In the genomic region with DNA sequence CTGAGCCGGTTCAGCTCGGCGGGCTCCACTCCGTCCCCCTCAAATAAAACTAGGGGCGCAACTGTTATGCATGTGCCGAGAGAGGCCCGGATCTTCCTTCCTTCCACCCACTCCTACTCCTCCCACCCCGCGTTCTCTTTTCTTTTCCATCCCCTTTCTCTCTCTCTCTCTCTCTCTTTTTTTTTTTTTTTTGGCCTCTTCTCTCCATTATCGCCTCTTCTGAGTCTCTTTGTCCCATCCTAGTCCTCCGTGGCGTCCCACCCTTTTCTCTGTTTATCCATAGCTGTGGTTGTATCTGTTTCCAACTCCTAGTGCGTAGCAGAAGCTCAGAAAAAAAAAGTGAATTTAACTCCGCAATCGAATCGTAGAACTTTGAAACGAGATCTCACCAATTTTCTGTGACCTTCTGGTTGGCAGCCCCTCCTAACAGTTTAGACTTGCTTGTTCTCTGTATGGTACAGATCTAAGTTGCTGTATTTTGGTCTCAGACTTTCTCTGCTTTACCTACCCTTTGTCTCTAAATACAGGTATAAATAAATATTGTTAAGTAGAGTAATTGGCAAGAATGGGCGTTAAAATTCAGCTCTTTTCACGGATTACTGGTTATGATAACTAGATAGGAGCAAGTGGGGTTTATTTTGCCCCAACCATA, we compare ENCODE assay signal across 10 cellular contexts. TPM values are rescaled to one million over a fixed set of nuclear protein-coding genes. Genes with fewer than 3 reads are reported as not detected.
DNase-seq lines count a peak whose midpoint lies in the region.
"Had no signal": no experiment of that assay in that cellular context is flagged by ENCODE, and none has a peak within 500 bp of the region (broad histone marks: within the 10 kb centered on the region; RNA-seq: fewer than 3 reads in every experiment).

No MANE protein-coding gene starts in this region.

- peak overlapping the region; percentile 19 for H3K4me3 Mint-ChIP-seq in activated naive CD4-positive, alpha-beta T cell treated with anti-CD3 and anti-CD28 coated beads, Interleukin-2, amount 10 ng/mL, durations not matched to agents 7 days and 5 days
- H3K4me3 Mint-ChIP-seq in activated CD4-positive, alpha-beta memory T cell treated with anti-CD3 and anti-CD28 coated beads for 36 hours: peak overlapping the region; percentile 29
- H3K4me3 Mint-ChIP-seq in immature natural killer cell: peak overlapping the region in 4 of 5 donors; percentile 1 to 60 (median 24)

- no peaks in the 10 kb centered on the region for H3K36me3 ChIP-seq in subcutaneous abdominal adipose tissue (ENCODE audit: control insufficient read depth in 5 of 5, insufficient read depth in 5 of 5, low read length in 5 of 5)
- H3K36me3 ChIP-seq: upper lobe of left lung had no signal

- H3K9me3 Mint-ChIP-seq in activated naive CD4-positive, alpha-beta T cell treated with anti-CD3 and anti-CD28 coated beads, Interleukin-2, amount 10 ng/mL, durations not matched to agents 7 days and 5 days: no peaks in the 10 kb centered on the region
- no peaks in the 10 kb centered on the region for H3K9me3 Mint-ChIP-seq in activated CD4-positive, alpha-beta memory T cell treated with anti-CD3 and anti-CD28 coated beads for 36 hours
- H3K9me3 Mint-ChIP-seq in immature natural killer cell: no peaks in the 10 kb centered on the region

- peaks cover 77 to 94% (median 88%) of the 10 kb centered on the region in 5 donors for H3K27me3 ChIP-seq in subcutaneous abdominal adipose tissue (ENCODE audit: control insufficient read depth in 5 of 5, insufficient read depth in 4 of 5, low read length in 5 of 5)

- H3K4me1 Mint-ChIP-seq in activated naive CD4-positive, alpha-beta T cell treated with anti-CD3 and anti-CD28 coated beads, Interleukin-2, amount 10 ng/mL, durations not matched to agents 7 days and 5 days: peaks cover 41% of the 10 kb centered on the region
- peaks cover 41% of the 10 kb centered on the region for H3K4me1 Mint-ChIP-seq in activated CD4-positive, alpha-beta memory T cell treated with anti-CD3 and anti-CD28 coated beads for 36 hours (ENCODE audit: low read depth)
- peaks cover 6% of the 10 kb centered on the region in 2 donors for H3K4me1 Mint-ChIP-seq in immature natural killer cell

- POLR2A ChIA-PET in activated CD4-positive, alpha-beta memory T cell treated with anti-CD3 and anti-CD28 coated beads for 36 hours (lab: Charles Lee): no interaction called here

- no peak overlapping the region for H3K27ac Mint-ChIP-seq in activated naive CD4-positive, alpha-beta T cell treated with anti-CD3 and anti-CD28 coated beads, Interleukin-2, amount 10 ng/mL, durations not matched to agents 7 days and 5 days
- H3K27ac Mint-ChIP-seq in activated CD4-positive, alpha-beta memory T cell treated with anti-CD3 and anti-CD28 coated beads for 36 hours: no peak overlapping the region
- H3K27ac Mint-ChIP-seq in immature natural killer cell: no peak overlapping the region

- intact Hi-C loops in activated CD4-positive, alpha-beta memory T cell treated with anti-CD3 and anti-CD28 coated beads for 36 hours (cut with micrococcal nuclease): loop anchor here (1.0 to 10.0 kb wide), 7 partner anchors 20 to 1835 kb away; partner anchors contain the start of genes CCBE1 and ONECUT2

- CTCF ChIA-PET in activated naive CD4-positive, alpha-beta T cell treated with anti-CD3 and anti-CD28 coated beads, Interleukin-2, amount 10 ng/mL, durations not matched to agents 7 days and 5 days (lab: Charles Lee): interaction anchor here (0.7 to 3.3 kb wide), 6 partner anchors 10 to 185 kb away, joined by 3 to 14 read pairs (median 6); no protein-coding TSS in a partner anchor
- CTCF ChIA-PET in activated CD4-positive, alpha-beta memory T cell treated with anti-CD3 and anti-CD28 coated beads for 36 hours (lab: Charles Lee): interaction anchor here (0.9 to 3.6 kb wide), 9 partner anchors 17 to 189 kb away, joined by 3 to 22 read pairs (median 4); no protein-coding TSS in a partner anchor

- H3K27me3 Mint-ChIP-seq in activated naive CD4-positive, alpha-beta T cell treated with anti-CD3 and anti-CD28 coated beads, Interleukin-2, amount 10 ng/mL, durations not matched to agents 7 days and 5 days: peaks cover 100% of the 10 kb centered on the region
- peaks cover 79% of the 10 kb centered on the region for H3K27me3 Mint-ChIP-seq in activated CD4-positive, alpha-beta memory T cell treated with anti-CD3 and anti-CD28 coated beads for 36 hours
- H3K27me3 Mint-ChIP-seq in immature natural killer cell (ENCODE audit: low read depth in 3 of 3): peaks cover 25 to 35% (median 26%) of the 10 kb centered on the region in 3 donors

- no peak for DNase-seq in activated naive CD4-positive, alpha-beta T cell treated with anti-CD3 and anti-CD28 coated beads, Interleukin-2, amount 10 ng/mL, durations not matched to agents 7 days and 5 days
- DNase-seq in activated naive CD4-positive, alpha-beta T cell treated with anti-CD3 and anti-CD28 coated beads, Interleukin-2, amount 50 U/mL, for 16 hours: no peak
- no peak for DNase-seq in activated CD4-positive, alpha-beta memory T cell treated with anti-CD3 and anti-CD28 coated beads for 36 hours
- DNase-seq in immature natural killer cell (no peak), DMS79 treated with DMSO at 0.1 percent for 48 hours (lab: John Stamatoyannopoulos, UW) (no peak), NK-92 (lab: John Stamatoyannopoulos, UW; ENCODE audit: unreplicated experiment) (no peak), dedifferentiated amniotic fluid mesenchymal stem cell (ENCODE audit: extremely low spot score) (no peak)

- H3K9ac ChIP-seq in subcutaneous abdominal adipose tissue (ENCODE audit: low read length in 5 of 5): no peak overlapping the region
- H3K9ac ChIP-seq: parathyroid adenoma had no signal

- no peaks in the 10 kb centered on the region for H3K36me3 Mint-ChIP-seq in activated naive CD4-positive, alpha-beta T cell treated with anti-CD3 and anti-CD28 coated beads, Interleukin-2, amount 10 ng/mL, durations not matched to agents 7 days and 5 days
- no peaks in the 10 kb centered on the region for H3K36me3 Mint-ChIP-seq in activated CD4-positive, alpha-beta memory T cell treated with anti-CD3 and anti-CD28 coated beads for 36 hours
- peaks cover 0 to 4% (median 0%) of the 10 kb centered on the region in 3 donors for H3K36me3 Mint-ChIP-seq in immature natural killer cell

- peaks cover 0 to 2% (median 0%) of the 10 kb centered on the region in 5 donors for H3K9me3 ChIP-seq in subcutaneous abdominal adipose tissue (ENCODE audit: control insufficient read depth in 5 of 5, low read length in 5 of 5)
- H3K9me3 ChIP-seq: upper lobe of left lung had no signal

- H3K4me1 ChIP-seq in subcutaneous abdominal adipose tissue (ENCODE audit: control insufficient read depth in 5 of 5, insufficient read depth in 5 of 5, low read length in 5 of 5): peaks cover 0 to 48% (median 45%) of the 10 kb centered on the region in 5 donors
- H3K4me1 ChIP-seq: parathyroid adenoma had no signal

- H3K27ac ChIP-seq in subcutaneous abdominal adipose tissue (ENCODE audit: low read depth, low read length): no peak overlapping the region
- H3K27ac ChIP-seq: parathyroid adenoma, upper lobe of left lung had no signal

- peak overlapping the region in 4 of 5 donors; percentile 11 to 40 (median 35) for H3K4me3 ChIP-seq in subcutaneous abdominal adipose tissue (ENCODE audit: low read depth in 1 of 5, low read length in 5 of 5)

RNA-seq across cellular contexts. Expression of gene RAX, which starts 3.6 kb away (rescaled TPM):
- under 1 TPM in 1 of 2 experiments, not detected in 1; 0.17 TPM for total RNA-seq in activated CD4-positive, alpha-beta memory T cell treated with anti-CD3 and anti-CD28 coated beads for 36 hours
- not detected for polyA plus RNA-seq in immature natural killer cell
- total RNA-seq: upper lobe of left lung had no signal

RNA-seq across cellular contexts. Expression of gene CPLX4, which starts 48.8 kb away (rescaled TPM):
- not detected for total RNA-seq in activated CD4-positive, alpha-beta memory T cell treated with anti-CD3 and anti-CD28 coated beads for 36 hours
- not detected for polyA plus RNA-seq in immature natural killer cell
- total RNA-seq: upper lobe of left lung had no signal

RNA-seq across cellular contexts. Expression of gene GRP, which starts 49.7 kb away (rescaled TPM):
- total RNA-seq in activated CD4-positive, alpha-beta memory T cell treated with anti-CD3 and anti-CD28 coated beads for 36 hours: not detected
- polyA plus RNA-seq in immature natural killer cell: not detected
